Comparison of ENCODE assay signal across 8 cellular contexts in the genomic region with DNA sequence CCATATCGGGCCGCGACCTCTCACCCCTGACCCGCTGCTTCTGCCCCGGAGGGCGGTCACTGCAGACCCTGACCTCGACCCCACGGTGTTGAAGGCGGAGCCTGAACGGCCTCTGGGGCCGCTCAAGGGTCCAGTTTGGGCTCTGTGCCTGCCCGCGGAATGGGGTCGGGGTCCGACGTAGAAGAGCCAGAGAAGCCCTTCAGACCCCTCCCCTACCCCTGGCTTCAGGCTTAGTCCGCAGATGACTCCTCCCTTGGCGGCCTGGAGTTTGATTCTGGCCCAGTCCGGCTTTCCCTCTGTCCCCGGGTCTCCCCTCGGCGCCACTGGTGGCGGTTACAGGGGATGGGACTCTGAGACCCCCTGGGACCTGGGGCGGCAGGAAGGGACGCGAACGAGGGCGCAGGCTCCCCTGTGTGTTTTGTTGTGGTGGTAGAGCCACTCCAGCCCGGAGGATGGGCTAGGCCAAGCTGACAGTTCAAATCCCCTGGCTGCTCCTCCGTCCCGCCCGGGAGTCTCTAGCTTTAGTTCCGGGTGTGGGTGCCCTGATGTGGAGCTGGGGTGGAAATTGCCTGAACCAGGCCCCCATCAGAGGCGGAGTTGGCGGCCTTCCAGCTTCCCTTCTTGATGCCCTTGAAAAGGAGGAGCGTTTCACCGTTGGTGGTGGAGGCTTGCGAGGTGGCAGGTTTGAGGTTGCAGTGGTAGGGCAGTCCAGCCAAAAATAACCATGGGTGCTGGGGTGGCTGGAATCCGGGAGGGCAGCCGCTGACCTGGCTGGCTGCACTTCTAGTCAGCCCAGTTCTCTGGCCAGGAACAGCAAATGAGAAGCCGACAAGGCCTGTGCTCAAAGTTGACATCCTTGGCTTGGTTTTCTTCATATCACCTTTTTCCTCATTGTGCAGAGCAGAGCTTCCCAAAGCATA. TPM values are rescaled to one million over a fixed set of nuclear protein-coding genes. Genes with fewer than 3 reads are reported as not detected.
A peak's percentile ranks its signal among the peaks of the same experiment; 100 is the strongest.
DNase-seq lines count a peak whose midpoint lies in the region; ATAC-seq and TF ChIP-seq lines count a peak whose summit lies in the region.

No MANE protein-coding gene starts in this region.

- no peaks in the 10 kb centered on the region for H3K9me3 ChIP-seq in trophoblast cell (ENCODE audit: insufficient read depth, low read depth, low read length)
- H3K9me3 ChIP-seq in upper lobe of left lung = no peaks in the 10 kb centered on the region

- no CpG with 5 or more reads among the region's 41 CpGs for WGBS in trophoblast cell (ENCODE audit: extremely low coverage, insufficient coverage, insufficient read length)
- WGBS in upper lobe of left lung, 2 donors = 1 to 3% methylated on average over 12 to 28 of the region's 41 CpGs

- no peaks in the 10 kb centered on the region for H3K27me3 ChIP-seq in trophoblast cell (ENCODE audit: insufficient read depth, low read length)
- no peaks in the 10 kb centered on the region for H3K27me3 ChIP-seq in upper lobe of left lung

- H2BK5ac ChIP-seq in trophoblast cell (ENCODE audit: low read depth, low read length, poor library complexity) = peak overlapping the region; percentile 90

- DNase-seq in DMS 273 (lab: John Stamatoyannopoulos, UW; ENCODE audit: unreplicated experiment) (peak; percentile 76), RWPE1 (ENCODE audit: low spot score) (peak; percentile 59), Right ventricle myocardium superior (peak; percentile 89), trophoblast cell (peak; percentile 85 to 87), upper lobe of left lung (peak; percentile 46 to 89)
- DNase-seq in activated naive CD4-positive, alpha-beta T cell treated with anti-CD3 and anti-CD28 coated beads, Interleukin-2, amount 50 U/mL, for 72 hours (ENCODE audit: low spot score in 2 of 2) = peak; percentile 58 to 68

- H3K4me3 ChIP-seq in trophoblast cell (ENCODE audit: low read depth, low read length) (peak overlapping the region; percentile 93), upper lobe of left lung (peak overlapping the region; percentile 84 to 99 (median 87))

- peak overlapping the region; percentile 89 for H3K18ac ChIP-seq in trophoblast cell (ENCODE audit: low read length)

- H3K4ac ChIP-seq in trophoblast cell (ENCODE audit: low read depth, low read length) = peak overlapping the region; percentile 99

- CTCF ChIA-PET in RWPE1 (lab: Yijun Ruan, JAX) = interaction anchor here (1.4 to 1.6 kb wide), 2 partner anchors 15 to 246 kb away, joined by 3 to 5 read pairs; no protein-coding TSS in a partner anchor

- peaks cover 18% of the 10 kb centered on the region for H3K79me1 ChIP-seq in trophoblast cell (ENCODE audit: low read length)

- H2AK5ac ChIP-seq in trophoblast cell (ENCODE audit: low read length) = peak overlapping the region; percentile 45

- H3K36me3 ChIP-seq in trophoblast cell (ENCODE audit: control insufficient read depth in 1 of 2, insufficient read depth in 2 of 2, low read length in 2 of 2) = peaks cover 29 to 33% of the 10 kb centered on the region in 2 experiments
- peaks cover 15 to 29% (median 22%) of the 10 kb centered on the region in 4 donors for H3K36me3 ChIP-seq in upper lobe of left lung

- no peaks in the 10 kb centered on the region for H3K9me3 Mint-ChIP-seq in activated naive CD4-positive, alpha-beta T cell treated with anti-CD3 and anti-CD28 coated beads, Interleukin-2, amount 50 U/mL, for 72 hours

- H2BK120ac ChIP-seq in trophoblast cell (ENCODE audit: insufficient read depth, low read length, poor library complexity) = peak overlapping the region; percentile 57

- H3K27ac Mint-ChIP-seq in activated naive CD4-positive, alpha-beta T cell treated with anti-CD3 and anti-CD28 coated beads, Interleukin-2, amount 50 U/mL, for 72 hours = peak overlapping the region; percentile 97 to 99

- H2BK12ac ChIP-seq in trophoblast cell (ENCODE audit: low read length) = no peak overlapping the region

- H2AFZ ChIP-seq in trophoblast cell (ENCODE audit: insufficient read depth, low read length, poor library complexity) = peak overlapping the region; percentile 77

- peak overlapping the region; percentile 92 for H3K27ac ChIP-seq in RWPE1
- H3K27ac ChIP-seq in trophoblast cell (ENCODE audit: low read depth, low read length) = peak overlapping the region; percentile 61
- peak overlapping the region; percentile 95 to 99 (median 98) for H3K27ac ChIP-seq in upper lobe of left lung

- TF ChIP-seq EP300 in upper lobe of left lung (IDR thresholded peaks at IDR 0.05) = no peak

- POLR2A ChIA-PET in RWPE1 (lab: Yijun Ruan, JAX; ENCODE audit: low non-redundant PET) = interaction anchor here (0.6 to 2.0 kb wide), 3 partner anchors 13 to 133 kb away, joined by 3 to 4 read pairs (median 4); a partner anchor contains a TSS

- peak overlapping the region; percentile 93 for H3K14ac ChIP-seq in trophoblast cell (ENCODE audit: low read length)

- TF ChIP-seq POLR2A in upper lobe of left lung (IDR thresholded peaks at IDR 0.05) = peak in 2 of 4 donors; percentile 45 to 46

- H4K91ac ChIP-seq in trophoblast cell (ENCODE audit: low read depth, low read length) = peak overlapping the region; percentile 94

- peaks cover 25% of the 10 kb centered on the region for H3K79me2 ChIP-seq in trophoblast cell (ENCODE audit: control insufficient read depth, insufficient read depth, low read length, poor library complexity)

- H4K8ac ChIP-seq in trophoblast cell (ENCODE audit: low read depth, low read length) = peak overlapping the region; percentile 97

- H3K36me3 Mint-ChIP-seq in activated naive CD4-positive, alpha-beta T cell treated with anti-CD3 and anti-CD28 coated beads, Interleukin-2, amount 50 U/mL, for 72 hours = peaks cover 17 to 18% of the 10 kb centered on the region in 2 donors

- ATAC-seq in HG02678 (IDR thresholded peaks at IDR 0.05; ENCODE audit: unreplicated experiment) = peak; percentile 0
- ATAC-seq in activated naive CD4-positive, alpha-beta T cell treated with anti-CD3 and anti-CD28 coated beads, Interleukin-2, amount 50 U/mL, for 72 hours = peak; percentile 0 to 13
- peak; percentile 27 for ATAC-seq in Right ventricle myocardium superior (ENCODE audit: poor library complexity)
- ATAC-seq in upper lobe of left lung (ENCODE audit: low FRiP score in 2 of 2) = peak in 1 of 2 donors; percentile 6
- ATAC-seq in HG03097 (IDR thresholded peaks at IDR 0.05; ENCODE audit: low FRiP score, unreplicated experiment) = no peak

- H3K9ac ChIP-seq in trophoblast cell (ENCODE audit: low read length) = peak overlapping the region; percentile 98

- H3K4me2 ChIP-seq in trophoblast cell (ENCODE audit: low read length) = peak overlapping the region; percentile 96

- intact Hi-C loops in Right ventricle myocardium superior (cut with DNase I) = no loop called here

- no peak for TF ChIP-seq CTCF in RWPE1 (conservative IDR thresholded peaks at IDR 0.05; ENCODE audit: low read depth)
- TF ChIP-seq CTCF in upper lobe of left lung (IDR thresholded peaks at IDR 0.05) = peak in 2 of 6 experiments; percentile 7 to 21

- peak overlapping the region; percentile 65 for H4K12ac ChIP-seq in trophoblast cell (ENCODE audit: low read depth, low read length)

- H3K4me1 ChIP-seq in trophoblast cell (ENCODE audit: control insufficient read depth in 1 of 2, insufficient read depth in 2 of 2, low read length in 2 of 2) (peaks cover 3 to 8% of the 10 kb centered on the region in 2 experiments), upper lobe of left lung (peaks cover 22 to 56% (median 38%) of the 10 kb centered on the region in 4 donors)

- no peak overlapping the region for H3K23ac ChIP-seq in trophoblast cell (ENCODE audit: low read length)

RNA-seq across cellular contexts. Expression of a gene that starts 0.6 kb away (rescaled TPM):
- total RNA-seq in activated naive CD4-positive, alpha-beta T cell treated with anti-CD3 and anti-CD28 coated beads, Interleukin-2, amount 50 U/mL, for 72 hours = 100 to 1,000 TPM; 160 to 176 TPM
- 44.0 TPM for total RNA-seq in Right ventricle myocardium superior
- polyA plus RNA-seq in trophoblast cell (2013) = 68.1 and 72.0 TPM in 2 replicates
- 100 to 1,000 TPM in 2 of 6 donors, 10 to 100 TPM in 4; 78.0 to 289 (median 89.7) TPM for total RNA-seq in upper lobe of left lung
